Comparison of ENCODE assay signal across 22 cellular contexts in the genomic region with DNA sequence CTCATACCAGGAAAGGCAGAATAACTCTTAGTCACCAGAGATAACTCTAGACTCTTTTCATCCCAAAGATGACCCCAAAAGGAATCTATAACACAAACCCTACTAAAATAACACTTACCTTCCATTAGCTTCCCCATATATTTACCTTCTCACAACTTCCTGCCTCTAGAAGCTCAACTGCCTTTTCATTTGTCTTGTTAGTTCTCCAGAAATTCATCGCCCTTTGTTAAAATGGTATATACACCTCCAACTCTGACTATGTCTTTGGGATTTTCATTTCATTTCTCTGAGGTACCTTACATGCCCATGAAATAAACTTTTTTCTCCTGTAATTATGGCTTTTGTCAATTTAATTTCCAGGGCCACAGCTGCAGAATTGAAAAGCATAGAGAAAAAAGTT.
"Had no signal": no experiment of that assay in that cellular context is flagged by ENCODE, and none has a peak within 500 bp of the region (broad histone marks: within the 10 kb centered on the region; RNA-seq: fewer than 3 reads in every experiment).

No MANE protein-coding gene starts in this region.

- H3K4me1 ChIP-seq: colonic mucosa, gastrocnemius medialis, heart right ventricle, left lung had no signal

- H3K36me3 ChIP-seq: colonic mucosa, esophagus squamous epithelium, gastrocnemius medialis, heart right ventricle, left lung, lower lobe of right lung had no signal

- H3K9me3 ChIP-seq: colonic mucosa, gastrocnemius medialis, left lung, lower lobe of right lung, mucosa of descending colon had no signal

- DNase-seq: colonic mucosa; cortex of kidney; effector CD8-positive, alpha-beta T cell; effector memory CD8-positive, alpha-beta T cell; endodermal cell; erythroblast; esophagus squamous epithelium; foreskin fibroblast; foreskin melanocyte; gastrocnemius medialis; glutamatergic neuron; head of caudate nucleus; heart right ventricle; hippocampal formation; left cardiac atrium; left lung; left ventricle myocardium superior; lower lobe of right lung; mesenchymal stem cell; mucosa of descending colon; naive B cell had no signal

- H3K27ac ChIP-seq: colonic mucosa, epithelial cell of prostate, esophagus squamous epithelium, gastrocnemius medialis, heart right ventricle, left lung, lower lobe of right lung had no signal

- H3K4me3 ChIP-seq: colonic mucosa, esophagus squamous epithelium, gastrocnemius medialis, heart right ventricle, left lung, lower lobe of right lung, mucosa of descending colon had no signal
